16 cellular contexts compared by ENCODE assay signal in the genomic region with DNA sequence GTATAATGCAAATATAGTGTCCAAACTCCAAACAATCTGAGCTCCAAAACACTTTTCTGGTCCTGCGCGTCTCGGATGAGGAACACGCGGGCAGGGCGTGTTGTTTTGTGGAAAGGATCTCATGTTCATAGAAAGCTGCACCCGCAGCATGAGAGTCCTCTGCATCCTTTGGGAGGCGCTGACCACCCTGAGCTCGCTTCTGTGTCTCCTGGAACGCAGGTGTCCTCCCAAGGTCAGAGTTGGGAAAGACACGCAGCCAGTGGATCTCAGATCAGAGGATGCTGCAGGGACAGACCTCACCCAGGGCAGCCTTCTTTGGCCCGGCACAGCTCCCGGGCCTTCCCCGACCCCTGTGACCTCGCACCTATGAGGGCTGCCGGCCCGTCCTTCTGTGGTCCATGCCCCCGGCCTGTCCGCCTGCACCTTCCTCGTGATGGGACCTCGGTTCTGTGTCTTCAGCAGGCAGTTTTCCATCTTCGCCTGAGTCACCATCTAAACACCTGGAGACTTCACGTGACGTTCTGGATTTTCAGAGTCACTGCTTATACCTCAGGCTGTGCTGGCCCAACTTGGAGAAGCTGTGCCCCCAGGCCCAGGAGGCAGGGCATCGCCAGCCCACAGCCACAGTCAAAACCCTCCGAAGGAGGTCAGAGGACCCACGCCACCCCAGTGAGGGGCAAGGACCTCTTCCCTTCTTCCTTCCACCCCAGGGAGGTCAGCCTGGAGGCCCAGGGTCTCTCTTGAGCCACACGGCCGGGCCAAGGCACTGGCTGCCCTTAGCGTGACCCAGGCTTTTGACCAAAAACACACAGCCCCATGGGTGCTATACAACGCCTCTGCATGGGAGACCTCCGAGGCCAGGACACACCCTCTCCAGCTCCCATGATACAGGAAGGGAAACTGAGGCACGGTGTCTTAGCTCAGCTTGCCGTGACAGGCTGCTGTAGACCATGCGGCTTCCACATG. TPM values are rescaled to one million over a fixed set of nuclear protein-coding genes. Genes with fewer than 3 reads are reported as not detected.
"Had no signal": no experiment of that assay in that cellular context is flagged by ENCODE, and none has a peak within 500 bp of the region (broad histone marks: within the 10 kb centered on the region; RNA-seq: fewer than 3 reads in every experiment).

No MANE protein-coding gene starts in this region.

- H3K27me3 ChIP-seq: ascending aorta, neutrophil, right atrium auricular region had no signal

- H3K4me3 ChIP-seq: ascending aorta, breast epithelium, left lung, right atrium auricular region, tibial nerve had no signal

- DNase-seq: activated CD4-positive, alpha-beta T cell treated with anti-CD3 and anti-CD28 coated beads, Interleukin-2, amount 10 ng/mL, durations not matched to agents 7 days and 5 days; activated CD8-positive, alpha-beta memory T cell treated with anti-CD3 and anti-CD28 coated beads, Interleukin-2, amount 50 U/mL, for 48 hours; activated naive CD4-positive, alpha-beta T cell; activated naive CD8-positive, alpha-beta T cell treated with anti-CD3 and anti-CD28 coated beads, Interleukin-2, amount 50 U/mL, for 24 hours; dermis blood vessel endothelial cell; naive thymus-derived CD8-positive, alpha-beta T cell; stimulated activated CD4-positive, alpha-beta T cell treated with anti-CD3 and anti-CD28 coated beads, Interleukin-2, amount 100 ng/mL, for 48 hours; stimulated activated naive CD4-positive, alpha-beta T cell had no signal

- H3K36me3 Mint-ChIP-seq: naive thymus-derived CD8-positive, alpha-beta T cell had no signal

- H3K4me1 Mint-ChIP-seq: activated CD4-positive, alpha-beta T cell treated with anti-CD3 and anti-CD28 coated beads, Interleukin-2, amount 10 ng/mL, durations not matched to agents 7 days and 5 days had no signal

- H3K4me3 Mint-ChIP-seq: activated CD4-positive, alpha-beta T cell treated with anti-CD3 and anti-CD28 coated beads, Interleukin-2, amount 10 ng/mL, durations not matched to agents 7 days and 5 days; activated naive CD8-positive, alpha-beta T cell treated with anti-CD3 and anti-CD28 coated beads, Interleukin-2, amount 50 U/mL, for 24 hours; activated T-helper 1 cell treated with anti-CD3 and anti-CD28 coated beads, Interleukin-12 subunit alpha, Interleukin-12 subunit beta, Interleukin-2, Interleukin-4 antibody, amounts not matched to agents 30 ng/mL and 10 ng/mL and 1 ng/mL, durations not matched to agents 14 hours and 24 hours and 36 hours; naive thymus-derived CD8-positive, alpha-beta T cell; T-helper 2 cell treated with Interferon-gamma antibody and Interleukin-4, amounts not matched to agents 5 μg/mL and 100 μg/mL, for 36 hours had no signal

- H3K36me3 ChIP-seq: ascending aorta, breast epithelium, left lung, neutrophil, right atrium auricular region had no signal

- H3K4me1 ChIP-seq: ascending aorta, breast epithelium, right atrium auricular region had no signal

- H3K27ac Mint-ChIP-seq: activated CD4-positive, alpha-beta T cell treated with anti-CD3 and anti-CD28 coated beads, Interleukin-2, amount 10 ng/mL, durations not matched to agents 7 days and 5 days; activated naive CD8-positive, alpha-beta T cell treated with anti-CD3 and anti-CD28 coated beads, Interleukin-2, amount 50 U/mL, for 24 hours; activated T-helper 1 cell treated with anti-CD3 and anti-CD28 coated beads, Interleukin-12 subunit alpha, Interleukin-12 subunit beta, Interleukin-2, Interleukin-4 antibody, amounts not matched to agents 30 ng/mL and 10 ng/mL and 1 ng/mL, durations not matched to agents 14 hours and 24 hours and 36 hours; naive thymus-derived CD8-positive, alpha-beta T cell; T-helper 2 cell treated with Interferon-gamma antibody and Interleukin-4, amounts not matched to agents 5 μg/mL and 100 μg/mL, for 36 hours had no signal

- H3K9me3 Mint-ChIP-seq: activated CD4-positive, alpha-beta T cell treated with anti-CD3 and anti-CD28 coated beads, Interleukin-2, amount 10 ng/mL, durations not matched to agents 7 days and 5 days; activated naive CD8-positive, alpha-beta T cell treated with anti-CD3 and anti-CD28 coated beads, Interleukin-2, amount 50 U/mL, for 24 hours; activated T-helper 1 cell treated with anti-CD3 and anti-CD28 coated beads, Interleukin-12 subunit alpha, Interleukin-12 subunit beta, Interleukin-2, Interleukin-4 antibody, amounts not matched to agents 30 ng/mL and 10 ng/mL and 1 ng/mL, durations not matched to agents 14 hours and 24 hours and 36 hours; naive thymus-derived CD8-positive, alpha-beta T cell; T-helper 2 cell treated with Interferon-gamma antibody and Interleukin-4, amounts not matched to agents 5 μg/mL and 100 μg/mL, for 36 hours had no signal

- H3K27ac ChIP-seq: ascending aorta, breast epithelium, left lung, neutrophil, right atrium auricular region, tibial nerve had no signal

- H3K9me3 ChIP-seq: ascending aorta, breast epithelium, left lung, neutrophil, right atrium auricular region, tibial nerve had no signal

- ATAC-seq: activated naive CD8-positive, alpha-beta T cell treated with anti-CD3 and anti-CD28 coated beads, Interleukin-2, amount 50 U/mL, for 24 hours; left lung; naive thymus-derived CD8-positive, alpha-beta T cell had no signal

RNA-seq across cellular contexts. Expression of a gene that starts 25.9 kb away (rescaled TPM):
- polyA plus RNA-seq: naive thymus-derived CD8-positive, alpha-beta T cell had no signal
